Comparison of ENCODE assay signal across 1 cellular context in the genomic region with DNA sequence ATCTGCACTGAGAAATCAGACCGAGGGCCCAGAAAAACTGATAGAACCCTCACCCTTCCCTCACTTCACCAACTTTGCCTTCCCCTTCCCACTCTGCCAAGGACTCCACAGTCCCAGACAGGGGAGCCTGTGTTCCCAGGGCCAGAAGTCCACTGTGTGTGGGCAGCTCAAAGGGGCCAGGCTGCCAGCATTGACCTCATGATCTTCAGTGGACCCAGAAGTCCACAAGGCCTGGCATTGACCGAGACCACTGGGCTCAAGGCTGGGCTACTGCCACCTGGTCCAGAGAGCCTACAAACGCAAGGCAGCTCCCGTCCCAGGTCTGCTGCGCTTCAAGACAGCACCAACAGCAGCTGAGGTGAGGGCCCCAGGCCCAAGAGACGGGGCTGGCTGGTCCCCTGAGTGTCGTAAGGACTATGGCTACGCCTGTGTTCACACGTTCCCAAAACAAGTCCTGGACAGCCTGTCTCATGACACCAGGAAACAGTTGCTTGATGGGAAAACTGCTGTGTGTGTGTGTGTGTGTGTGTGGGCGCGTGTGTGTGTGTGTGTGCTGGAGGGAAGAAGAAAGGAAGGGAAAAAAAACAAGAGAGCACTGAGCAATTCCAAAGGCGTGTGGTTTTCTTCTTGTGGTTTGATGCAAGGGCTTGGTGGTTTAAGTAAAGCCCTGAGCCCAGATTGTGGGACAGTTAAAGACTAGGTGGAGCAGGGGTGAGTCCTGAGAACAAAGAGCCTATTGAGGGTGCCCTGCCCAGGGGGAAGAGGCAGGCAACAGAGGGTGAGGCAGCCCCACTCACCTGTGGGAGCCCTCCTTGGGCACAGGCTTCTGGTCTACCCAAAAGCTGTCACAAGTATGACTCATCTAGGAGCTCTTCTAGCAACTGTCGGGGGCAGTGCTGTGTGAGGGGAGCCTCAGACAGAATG.
TF ChIP-seq lines count a peak whose summit lies in the region.

No MANE protein-coding gene starts in this region.

TF ChIP-seq in HepG2, 621 proteins besides CTCF, POLR2A, EP300 and RAD21 (continued from another document and continues in another):
- TF ChIP-seq ZFX (CRISPR knock-in tag; IDR thresholded peaks at IDR 0.05; ENCODE audit: low read depth) = peak; percentile 41
- no peak for TF ChIP-seq MAZ (IDR thresholded peaks at IDR 0.05; ENCODE audit: borderline replicate concordance, low read depth, low read length)
- TF ChIP-seq MAZ (CRISPR knock-in tag; IDR thresholded peaks at IDR 0.05; ENCODE audit: low read depth) = 0 out of 2 replicates have a peak, but pooled peaks have one; percentile 17
- no peak for TF ChIP-seq ZNF33B (CRISPR knock-in tag; IDR thresholded peaks at IDR 0.05)
- TF ChIP-seq ZFY (CRISPR knock-in tag; IDR thresholded peaks at IDR 0.05) = peak; percentile 54
- TF ChIP-seq, protein P1, sequence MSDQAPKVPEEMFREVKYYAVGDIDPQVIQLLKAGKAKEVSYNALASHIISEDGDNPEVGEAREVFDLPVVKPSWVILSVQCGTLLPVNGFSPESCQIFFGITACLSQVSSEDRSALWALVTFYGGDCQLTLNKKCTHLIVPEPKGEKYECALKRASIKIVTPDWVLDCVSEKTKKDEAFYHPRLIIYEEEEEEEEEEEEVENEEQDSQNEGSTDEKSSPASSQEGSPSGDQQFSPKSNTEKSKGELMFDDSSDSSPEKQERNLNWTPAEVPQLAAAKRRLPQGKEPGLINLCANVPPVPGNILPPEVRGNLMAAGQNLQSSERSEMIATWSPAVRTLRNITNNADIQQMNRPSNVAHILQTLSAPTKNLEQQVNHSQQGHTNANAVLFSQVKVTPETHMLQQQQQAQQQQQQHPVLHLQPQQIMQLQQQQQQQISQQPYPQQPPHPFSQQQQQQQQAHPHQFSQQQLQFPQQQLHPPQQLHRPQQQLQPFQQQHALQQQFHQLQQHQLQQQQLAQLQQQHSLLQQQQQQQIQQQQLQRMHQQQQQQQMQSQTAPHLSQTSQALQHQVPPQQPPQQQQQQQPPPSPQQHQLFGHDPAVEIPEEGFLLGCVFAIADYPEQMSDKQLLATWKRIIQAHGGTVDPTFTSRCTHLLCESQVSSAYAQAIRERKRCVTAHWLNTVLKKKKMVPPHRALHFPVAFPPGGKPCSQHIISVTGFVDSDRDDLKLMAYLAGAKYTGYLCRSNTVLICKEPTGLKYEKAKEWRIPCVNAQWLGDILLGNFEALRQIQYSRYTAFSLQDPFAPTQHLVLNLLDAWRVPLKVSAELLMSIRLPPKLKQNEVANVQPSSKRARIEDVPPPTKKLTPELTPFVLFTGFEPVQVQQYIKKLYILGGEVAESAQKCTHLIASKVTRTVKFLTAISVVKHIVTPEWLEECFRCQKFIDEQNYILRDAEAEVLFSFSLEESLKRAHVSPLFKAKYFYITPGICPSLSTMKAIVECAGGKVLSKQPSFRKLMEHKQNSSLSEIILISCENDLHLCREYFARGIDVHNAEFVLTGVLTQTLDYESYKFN (CRISPR knock-in tag; conservative IDR thresholded peaks at IDR 0.05) = 0 out of 2 replicates have a peak, but pooled peaks have one; percentile 24
- TF ChIP-seq CREB1 (IDR thresholded peaks at IDR 0.05) = no peak
- peak; percentile 15; the same call in 1 of the 2 replicates for TF ChIP-seq CREB1 (CRISPR knock-in tag; IDR thresholded peaks at IDR 0.05)
- TF ChIP-seq, protein P2, sequence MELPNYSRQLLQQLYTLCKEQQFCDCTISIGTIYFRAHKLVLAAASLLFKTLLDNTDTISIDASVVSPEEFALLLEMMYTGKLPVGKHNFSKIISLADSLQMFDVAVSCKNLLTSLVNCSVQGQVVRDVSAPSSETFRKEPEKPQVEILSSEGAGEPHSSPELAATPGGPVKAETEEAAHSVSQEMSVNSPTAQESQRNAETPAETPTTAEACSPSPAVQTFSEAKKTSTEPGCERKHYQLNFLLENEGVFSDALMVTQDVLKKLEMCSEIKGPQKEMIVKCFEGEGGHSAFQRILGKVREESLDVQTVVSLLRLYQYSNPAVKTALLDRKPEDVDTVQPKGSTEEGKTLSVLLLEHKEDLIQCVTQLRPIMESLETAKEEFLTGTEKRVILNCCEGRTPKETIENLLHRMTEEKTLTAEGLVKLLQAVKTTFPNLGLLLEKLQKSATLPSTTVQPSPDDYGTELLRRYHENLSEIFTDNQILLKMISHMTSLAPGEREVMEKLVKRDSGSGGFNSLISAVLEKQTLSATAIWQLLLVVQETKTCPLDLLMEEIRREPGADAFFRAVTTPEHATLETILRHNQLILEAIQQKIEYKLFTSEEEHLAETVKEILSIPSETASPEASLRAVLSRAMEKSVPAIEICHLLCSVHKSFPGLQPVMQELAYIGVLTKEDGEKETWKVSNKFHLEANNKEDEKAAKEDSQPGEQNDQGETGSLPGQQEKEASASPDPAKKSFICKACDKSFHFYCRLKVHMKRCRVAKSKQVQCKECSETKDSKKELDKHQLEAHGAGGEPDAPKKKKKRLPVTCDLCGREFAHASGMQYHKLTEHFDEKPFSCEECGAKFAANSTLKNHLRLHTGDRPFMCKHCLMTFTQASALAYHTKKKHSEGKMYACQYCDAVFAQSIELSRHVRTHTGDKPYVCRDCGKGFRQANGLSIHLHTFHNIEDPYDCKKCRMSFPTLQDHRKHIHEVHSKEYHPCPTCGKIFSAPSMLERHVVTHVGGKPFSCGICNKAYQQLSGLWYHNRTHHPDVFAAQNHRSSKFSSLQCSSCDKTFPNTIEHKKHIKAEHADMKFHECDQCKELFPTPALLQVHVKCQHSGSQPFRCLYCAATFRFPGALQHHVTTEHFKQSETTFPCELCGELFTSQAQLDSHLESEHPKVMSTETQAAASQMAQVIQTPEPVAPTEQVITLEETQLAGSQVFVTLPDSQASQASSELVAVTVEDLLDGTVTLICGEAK (IDR thresholded peaks at IDR 0.05) = no peak
- TF ChIP-seq, protein P2 (CRISPR knock-in tag; IDR thresholded peaks at IDR 0.05) = 0 out of 2 replicates have a peak, but pooled peaks have one; percentile 8
- TF ChIP-seq HNRNPL (IDR thresholded peaks at IDR 0.05; ENCODE audit: low read depth, low read length) = peak; percentile 93
- TF ChIP-seq ZNF333 (CRISPR knock-in tag; IDR thresholded peaks at IDR 0.05; ENCODE audit: borderline replicate concordance) = no peak
- peak; percentile 14 for TF ChIP-seq XRCC5 (optimal IDR thresholded peaks at IDR 0.05; ENCODE audit: low read length)
- TF ChIP-seq SOX13 (IDR thresholded peaks at IDR 0.05) = no peak
- peak in 1 of 2 experiments; percentile 27; a peak in 2 of 4 replicates for TF ChIP-seq SOX13 (CRISPR knock-in tag; conservative IDR thresholded peaks at IDR 0.05 in 1 of 2, IDR thresholded peaks at IDR 0.05 in 1 of 2)
- 0 out of 2 replicates have a peak, but pooled peaks have one; percentile 21 for TF ChIP-seq BCL6 (CRISPR knock-in tag; IDR thresholded peaks at IDR 0.05)
- TF ChIP-seq, protein P3, sequence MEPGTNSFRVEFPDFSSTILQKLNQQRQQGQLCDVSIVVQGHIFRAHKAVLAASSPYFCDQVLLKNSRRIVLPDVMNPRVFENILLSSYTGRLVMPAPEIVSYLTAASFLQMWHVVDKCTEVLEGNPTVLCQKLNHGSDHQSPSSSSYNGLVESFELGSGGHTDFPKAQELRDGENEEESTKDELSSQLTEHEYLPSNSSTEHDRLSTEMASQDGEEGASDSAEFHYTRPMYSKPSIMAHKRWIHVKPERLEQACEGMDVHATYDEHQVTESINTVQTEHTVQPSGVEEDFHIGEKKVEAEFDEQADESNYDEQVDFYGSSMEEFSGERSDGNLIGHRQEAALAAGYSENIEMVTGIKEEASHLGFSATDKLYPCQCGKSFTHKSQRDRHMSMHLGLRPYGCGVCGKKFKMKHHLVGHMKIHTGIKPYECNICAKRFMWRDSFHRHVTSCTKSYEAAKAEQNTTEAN (CRISPR knock-in tag; conservative IDR thresholded peaks at IDR 0.05) = no peak
- TF ChIP-seq, protein P4, sequence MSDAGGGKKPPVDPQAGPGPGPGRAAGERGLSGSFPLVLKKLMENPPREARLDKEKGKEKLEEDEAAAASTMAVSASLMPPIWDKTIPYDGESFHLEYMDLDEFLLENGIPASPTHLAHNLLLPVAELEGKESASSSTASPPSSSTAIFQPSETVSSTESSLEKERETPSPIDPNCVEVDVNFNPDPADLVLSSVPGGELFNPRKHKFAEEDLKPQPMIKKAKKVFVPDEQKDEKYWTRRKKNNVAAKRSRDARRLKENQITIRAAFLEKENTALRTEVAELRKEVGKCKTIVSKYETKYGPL (CRISPR knock-in tag; IDR thresholded peaks at IDR 0.05) = no peak
- TF ChIP-seq SKI (IDR thresholded peaks at IDR 0.05; ENCODE audit: partially characterized antibody) = peak; percentile 80
- 0 out of 2 replicates have a peak, but pooled peaks have one; percentile 29 for TF ChIP-seq ELF4 (CRISPR knock-in tag; IDR thresholded peaks at IDR 0.05; ENCODE audit: borderline replicate concordance)
- peak in 1 of 2 experiments; percentile 21; a peak in 1 of 4 replicates for TF ChIP-seq NR2F1 (CRISPR knock-in tag; IDR thresholded peaks at IDR 0.05)
- TF ChIP-seq ZNF768 (CRISPR knock-in tag; IDR thresholded peaks at IDR 0.05) = 0 out of 2 replicates have a peak, but pooled peaks have one; percentile 12
- TF ChIP-seq, protein P5, sequence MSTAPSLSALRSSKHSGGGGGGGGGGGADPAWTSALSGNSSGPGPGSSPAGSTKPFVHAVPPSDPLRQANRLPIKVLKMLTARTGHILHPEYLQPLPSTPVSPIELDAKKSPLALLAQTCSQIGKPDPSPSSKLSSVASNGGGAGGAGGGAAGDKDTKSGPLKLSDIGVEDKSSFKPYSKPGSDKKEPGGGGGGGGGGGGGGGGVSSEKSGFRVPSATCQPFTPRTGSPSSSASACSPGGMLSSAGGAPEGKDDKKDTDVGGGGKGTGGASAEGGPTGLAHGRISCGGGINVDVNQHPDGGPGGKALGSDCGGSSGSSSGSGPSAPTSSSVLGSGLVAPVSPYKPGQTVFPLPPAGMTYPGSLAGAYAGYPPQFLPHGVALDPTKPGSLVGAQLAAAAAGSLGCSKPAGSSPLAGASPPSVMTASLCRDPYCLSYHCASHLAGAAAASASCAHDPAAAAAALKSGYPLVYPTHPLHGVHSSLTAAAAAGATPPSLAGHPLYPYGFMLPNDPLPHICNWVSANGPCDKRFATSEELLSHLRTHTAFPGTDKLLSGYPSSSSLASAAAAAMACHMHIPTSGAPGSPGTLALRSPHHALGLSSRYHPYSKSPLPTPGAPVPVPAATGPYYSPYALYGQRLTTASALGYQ (CRISPR knock-in tag; IDR thresholded peaks at IDR 0.05) = 0 out of 2 replicates have a peak, but pooled peaks have one; percentile 16
- TF ChIP-seq, protein P6, sequence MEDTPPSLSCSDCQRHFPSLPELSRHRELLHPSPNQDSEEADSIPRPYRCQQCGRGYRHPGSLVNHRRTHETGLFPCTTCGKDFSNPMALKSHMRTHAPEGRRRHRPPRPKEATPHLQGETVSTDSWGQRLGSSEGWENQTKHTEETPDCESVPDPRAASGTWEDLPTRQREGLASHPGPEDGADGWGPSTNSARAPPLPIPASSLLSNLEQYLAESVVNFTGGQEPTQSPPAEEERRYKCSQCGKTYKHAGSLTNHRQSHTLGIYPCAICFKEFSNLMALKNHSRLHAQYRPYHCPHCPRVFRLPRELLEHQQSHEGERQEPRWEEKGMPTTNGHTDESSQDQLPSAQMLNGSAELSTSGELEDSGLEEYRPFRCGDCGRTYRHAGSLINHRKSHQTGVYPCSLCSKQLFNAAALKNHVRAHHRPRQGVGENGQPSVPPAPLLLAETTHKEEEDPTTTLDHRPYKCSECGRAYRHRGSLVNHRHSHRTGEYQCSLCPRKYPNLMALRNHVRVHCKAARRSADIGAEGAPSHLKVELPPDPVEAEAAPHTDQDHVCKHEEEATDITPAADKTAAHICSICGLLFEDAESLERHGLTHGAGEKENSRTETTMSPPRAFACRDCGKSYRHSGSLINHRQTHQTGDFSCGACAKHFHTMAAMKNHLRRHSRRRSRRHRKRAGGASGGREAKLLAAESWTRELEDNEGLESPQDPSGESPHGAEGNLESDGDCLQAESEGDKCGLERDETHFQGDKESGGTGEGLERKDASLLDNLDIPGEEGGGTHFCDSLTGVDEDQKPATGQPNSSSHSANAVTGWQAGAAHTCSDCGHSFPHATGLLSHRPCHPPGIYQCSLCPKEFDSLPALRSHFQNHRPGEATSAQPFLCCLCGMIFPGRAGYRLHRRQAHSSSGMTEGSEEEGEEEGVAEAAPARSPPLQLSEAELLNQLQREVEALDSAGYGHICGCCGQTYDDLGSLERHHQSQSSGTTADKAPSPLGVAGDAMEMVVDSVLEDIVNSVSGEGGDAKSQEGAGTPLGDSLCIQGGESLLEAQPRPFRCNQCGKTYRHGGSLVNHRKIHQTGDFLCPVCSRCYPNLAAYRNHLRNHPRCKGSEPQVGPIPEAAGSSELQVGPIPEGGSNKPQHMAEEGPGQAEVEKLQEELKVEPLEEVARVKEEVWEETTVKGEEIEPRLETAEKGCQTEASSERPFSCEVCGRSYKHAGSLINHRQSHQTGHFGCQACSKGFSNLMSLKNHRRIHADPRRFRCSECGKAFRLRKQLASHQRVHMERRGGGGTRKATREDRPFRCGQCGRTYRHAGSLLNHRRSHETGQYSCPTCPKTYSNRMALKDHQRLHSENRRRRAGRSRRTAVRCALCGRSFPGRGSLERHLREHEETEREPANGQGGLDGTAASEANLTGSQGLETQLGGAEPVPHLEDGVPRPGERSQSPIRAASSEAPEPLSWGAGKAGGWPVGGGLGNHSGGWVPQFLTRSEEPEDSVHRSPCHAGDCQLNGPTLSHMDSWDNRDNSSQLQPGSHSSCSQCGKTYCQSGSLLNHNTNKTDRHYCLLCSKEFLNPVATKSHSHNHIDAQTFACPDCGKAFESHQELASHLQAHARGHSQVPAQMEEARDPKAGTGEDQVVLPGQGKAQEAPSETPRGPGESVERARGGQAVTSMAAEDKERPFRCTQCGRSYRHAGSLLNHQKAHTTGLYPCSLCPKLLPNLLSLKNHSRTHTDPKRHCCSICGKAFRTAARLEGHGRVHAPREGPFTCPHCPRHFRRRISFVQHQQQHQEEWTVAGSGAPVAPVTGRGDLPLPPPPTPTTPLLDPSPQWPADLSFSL (CRISPR knock-in tag; IDR thresholded peaks at IDR 0.05) = peak; percentile 56; the same call in 1 of the 2 replicates
- TF ChIP-seq FOSL2 (CRISPR knock-in tag; IDR thresholded peaks at IDR 0.05) = peak; percentile 80
- TF ChIP-seq KDM5A (IDR thresholded peaks at IDR 0.05; ENCODE audit: borderline replicate concordance, low read length) = no peak
